In genomic region chr12:103632554-103633216, GRCh38 we compare ENCODE assay signal across 8 cellular contexts. TPM values are rescaled to one million over a fixed set of nuclear protein-coding genes. Genes with fewer than 3 reads are reported as not detected.
DNase-seq lines count a peak whose midpoint lies in the region; ATAC-seq, FAIRE-seq and TF ChIP-seq lines count a peak whose summit lies in the region.

No MANE protein-coding gene starts in this region.

- H3K27me3 Mint-ChIP-seq in astrocyte (ENCODE audit: low read depth, unreplicated experiment) = peaks cover 6% of the 10 kb centered on the region

- H3K4me2 ChIP-seq in astrocyte (ENCODE audit: low read length) (no peak overlapping the region), keratinocyte (ENCODE audit: control insufficient read depth, extremely low read depth, insufficient read depth, low read depth, low read length) (no peak overlapping the region)

- H3K4me1 Mint-ChIP-seq in astrocyte (ENCODE audit: low read depth, unreplicated experiment) = no peaks in the 10 kb centered on the region

- H3K4me3 ChIP-seq in astrocyte (ENCODE audit: insufficient read depth, low read depth, low read length) (no peak overlapping the region), keratinocyte (ENCODE audit: control insufficient read depth in 2 of 3, extremely low read depth in 1 of 3, insufficient read depth in 2 of 3, low read depth in 1 of 3, low read length in 3 of 3) (no peak overlapping the region), vagina (no peak overlapping the region)

- H3K27me3 ChIP-seq in astrocyte (ENCODE audit: insufficient read depth, low read length) (no peaks in the 10 kb centered on the region), keratinocyte (ENCODE audit: control insufficient read depth, extremely low read depth, insufficient read depth, low read length) (no peaks in the 10 kb centered on the region), vagina (no peaks in the 10 kb centered on the region)

- intact Hi-C loops in vagina (cut with DNase I) = no loop called here

- dilution Hi-C loops in keratinocyte (cut with MboI; ENCODE audit: extremely low pct_ligation_motif_present, low sequenced_read_pairs) = no loop called here

- FAIRE-seq in astrocyte (lab: Jason Lieb, UNC) = no peak
- peak; percentile 76 for FAIRE-seq in keratinocyte (lab: Jason Lieb, UNC)

- H3K9me3 ChIP-seq in astrocyte (ENCODE audit: insufficient read depth, low read depth, low read length) (peaks cover 6% of the 10 kb centered on the region), keratinocyte (ENCODE audit: control insufficient read depth, low read depth, low read length) (no peaks in the 10 kb centered on the region), vagina (no peaks in the 10 kb centered on the region)

- H3K4me3 Mint-ChIP-seq in astrocyte (ENCODE audit: unreplicated experiment) = no peak overlapping the region

- no peak for TF ChIP-seq POLR2A in vagina (IDR thresholded peaks at IDR 0.05)

- H3K4me1 ChIP-seq in astrocyte (ENCODE audit: insufficient read depth, low read length) (no peaks in the 10 kb centered on the region), keratinocyte (ENCODE audit: control insufficient read depth, extremely low read depth, insufficient read depth, low read length) (peaks cover 9% of the 10 kb centered on the region), vagina (no peaks in the 10 kb centered on the region)

- H3K27ac ChIP-seq in astrocyte (ENCODE audit: low read depth, low read length) (no peak overlapping the region), keratinocyte (ENCODE audit: control insufficient read depth, insufficient read depth, low read length) (no peak overlapping the region), vagina (no peak overlapping the region)

- peak; percentile 79 for ATAC-seq in GM21381 (IDR thresholded peaks at IDR 0.05; ENCODE audit: unreplicated experiment)

- H3K9ac ChIP-seq in astrocyte (ENCODE audit: low read length) (no peak overlapping the region), keratinocyte (ENCODE audit: control insufficient read depth, extremely low read depth, insufficient read depth, low read length) (no peak overlapping the region)

- DNase-seq in GDM1 (lab: John Stamatoyannopoulos, UW) (peak; percentile 58), HuH-7 (ENCODE audit: low spot score) (peak; percentile 82), RKO (ENCODE audit: low spot score) (peak; percentile 69), astrocyte (ENCODE audit: low read depth) (peak; percentile 2), keratinocyte (ENCODE audit: low read depth, low spot score) (peak; percentile 36), vagina (ENCODE audit: extremely low spot score in 2 of 2) (no peak)
- DNase-seq in stimulated activated CD8-positive, alpha-beta memory T cell treated with anti-CD3 and anti-CD28 coated beads, Interleukin-4, amount 100 ng/mL, for 48 hours = peak; percentile 89

- no peak overlapping the region for H3K27ac Mint-ChIP-seq in astrocyte (ENCODE audit: unreplicated experiment)

- H3K9me1 ChIP-seq in keratinocyte (ENCODE audit: control insufficient read depth, extremely low read depth, insufficient read depth, low read length) = no peaks in the 10 kb centered on the region

- peak; percentile 74 for TF ChIP-seq CTCF in astrocyte (IDR thresholded peaks at IDR 0.05; ENCODE audit: insufficient read depth, low read depth, low read length)
- TF ChIP-seq CTCF in keratinocyte (optimal IDR thresholded peaks at IDR 0.05 in 1 of 3, IDR thresholded peaks at IDR 0.05 in 1 of 3, conservative IDR thresholded peaks at IDR 0.05 in 1 of 3; ENCODE audit: extremely low read depth in 1 of 3, insufficient read depth in 2 of 3, low read length in 3 of 3) = peak; percentile 100
- TF ChIP-seq CTCF in vagina (IDR thresholded peaks at IDR 0.05) = peak in 1 of 3 experiments; percentile 15

- H3K9me3 Mint-ChIP-seq in astrocyte (ENCODE audit: unreplicated experiment) = peaks cover 2% of the 10 kb centered on the region

- no peaks in the 10 kb centered on the region for H3K36me3 Mint-ChIP-seq in astrocyte (ENCODE audit: low read depth, unreplicated experiment)

- no peaks in the 10 kb centered on the region for H4K20me1 ChIP-seq in astrocyte (ENCODE audit: insufficient read depth, low read length)
- no peaks in the 10 kb centered on the region for H4K20me1 ChIP-seq in keratinocyte (ENCODE audit: control insufficient read depth, extremely low read depth, insufficient read depth, low read length)

- H3K79me2 ChIP-seq in astrocyte (ENCODE audit: insufficient read depth, low read length) (no peaks in the 10 kb centered on the region), keratinocyte (ENCODE audit: control insufficient read depth, insufficient read depth, low read length) (no peaks in the 10 kb centered on the region)

- no peaks in the 10 kb centered on the region for H3K36me3 ChIP-seq in astrocyte (ENCODE audit: insufficient read depth, low read length)
- no peaks in the 10 kb centered on the region for H3K36me3 ChIP-seq in keratinocyte (ENCODE audit: control insufficient read depth in 2 of 2, extremely low read depth in 1 of 2, insufficient read depth in 2 of 2, low read length in 2 of 2)
- no peaks in the 10 kb centered on the region for H3K36me3 ChIP-seq in vagina

- no peak overlapping the region for H2AFZ ChIP-seq in astrocyte (ENCODE audit: low read depth, low read length)
- no peak overlapping the region for H2AFZ ChIP-seq in keratinocyte (ENCODE audit: control insufficient read depth, low read length)

RNA-seq across cellular contexts. Expression of gene STAB2, which starts 45.6 kb away (rescaled TPM):
- not detected in 2 replicates for total RNA-seq in astrocyte
- not detected in 3 replicates for polyA plus RNA-seq in keratinocyte
- not detected for polyA plus RNA-seq in keratinocyte (2011; ENCODE audit: low read depth)
- 0.01 TPM in 1 of 2 replicates, not detected in the other for polyA plus RNA-seq in keratinocyte (2011; cell fraction: cytosol; rRNA removed)
- polyA plus RNA-seq in keratinocyte (2011; cell fraction: nucleus; rRNA removed) = not detected in 2 replicates
- 0.03 and 0.58 TPM in 2 replicates for polyA plus RNA-seq in keratinocyte (2012; ENCODE audit: low replicate concordance)
- polyA minus RNA-seq in keratinocyte = 0.03 TPM in 1 of 3 replicates, not detected in the others
- not detected for polyA minus RNA-seq in keratinocyte (2011; cell fraction: cytosol; rRNA and poly(A)+ RNA removed)
- not detected in 2 replicates for polyA minus RNA-seq in keratinocyte (2011; cell fraction: nucleus; rRNA and poly(A)+ RNA removed)
- total RNA-seq in vagina = 0.25 TPM

Comparison
In these comparisons a context has a peak if more than half of its experiments do, and no peak if none do; other contexts are left out.
1. DNase-seq: peak in GDM1 (single experiment), HuH-7 (single experiment), RKO (single experiment), astrocyte (single experiment), keratinocyte (single experiment) and stimulated activated CD8-positive, alpha-beta memory T cell treated with anti-CD3 and anti-CD28 coated beads, Interleukin-4, amount 100 ng/mL, for 48 hours (single experiment); none in vagina (0 of 2).